Comparison of ENCODE assay signal across 32 cellular contexts in the genomic region with DNA sequence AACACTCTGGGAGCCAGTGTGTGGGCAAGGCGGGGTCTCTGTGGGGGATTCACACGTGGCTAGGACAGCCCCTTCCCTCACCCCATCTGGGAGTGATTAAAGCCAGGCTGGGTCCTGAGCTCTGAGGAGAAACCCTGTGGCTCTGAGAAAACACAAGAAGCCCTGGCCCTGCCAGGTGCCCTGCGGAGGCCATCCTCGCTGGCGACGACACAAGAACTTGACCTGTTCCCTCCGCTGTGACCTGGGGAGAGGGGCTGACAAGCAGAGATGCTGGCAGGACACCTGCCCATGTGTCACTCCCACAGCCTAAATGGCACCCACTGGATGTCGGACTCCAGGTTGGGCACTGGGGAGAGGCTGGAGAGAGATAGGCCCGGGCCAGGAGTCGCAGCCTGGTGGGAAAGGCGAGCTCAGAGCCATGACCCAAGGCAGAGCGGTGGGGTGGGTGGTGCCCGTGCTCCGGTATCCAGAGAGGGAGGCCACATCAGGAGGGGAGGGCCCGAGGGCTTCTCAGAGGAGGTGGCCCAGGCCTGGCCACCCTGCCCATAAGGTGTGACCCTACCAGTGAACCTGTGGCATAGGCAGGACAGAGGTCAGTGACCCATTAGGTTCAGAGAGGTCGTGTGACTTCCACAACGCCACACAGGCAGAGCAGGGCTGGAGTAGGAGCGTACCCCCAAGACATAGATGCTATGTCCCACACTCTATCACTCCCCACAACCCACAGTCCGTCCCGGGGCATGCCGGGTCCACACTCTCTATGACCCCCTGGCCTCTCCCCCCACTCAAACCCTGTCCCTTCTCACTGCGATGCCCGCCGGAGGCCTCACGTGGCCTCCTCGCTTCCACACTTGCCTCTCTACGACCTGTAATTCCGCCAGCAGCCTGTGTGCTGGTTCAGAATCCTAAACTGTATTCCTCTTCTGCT. TPM values are rescaled to one million over a fixed set of nuclear protein-coding genes. Genes with fewer than 3 reads are reported as not detected.
DNase-seq lines count a peak whose midpoint lies in the region; ATAC-seq and TF ChIP-seq lines count a peak whose summit lies in the region.
"Had no signal": no experiment of that assay in that cellular context is flagged by ENCODE, and none has a peak within 500 bp of the region (broad histone marks: within the 10 kb centered on the region; RNA-seq: fewer than 3 reads in every experiment).

No MANE protein-coding gene starts in this region.

- H3K9me3 ChIP-seq in left ventricle myocardium inferior (replicated peaks) (no peaks in the 10 kb centered on the region), lower lobe of right lung (no peaks in the 10 kb centered on the region), aorta (ENCODE audit: control insufficient read depth, low read length) (no peaks in the 10 kb centered on the region)
- H3K9me3 ChIP-seq: BLaER1, heart left ventricle, mucosa of descending colon, ovary, thoracic aorta, vagina had no signal

- H3K27me3 ChIP-seq in left ventricle myocardium inferior (ENCODE audit: low read depth) = no peaks in the 10 kb centered on the region
- no peaks in the 10 kb centered on the region for H3K27me3 ChIP-seq in lower lobe of right lung (ENCODE audit: low read depth)
- H3K27me3 ChIP-seq in aorta (ENCODE audit: control insufficient read depth in 1 of 2, insufficient read depth in 2 of 2, low read length in 1 of 2) = no peaks in the 10 kb centered on the region
- no peaks in the 10 kb centered on the region for H3K27me3 ChIP-seq in brain microvascular endothelial cell (replicated peaks)
- H3K27me3 ChIP-seq: BLaER1, ovary, vagina had no signal

- H3K4me1 ChIP-seq in left ventricle myocardium inferior (peaks cover 17% of the 10 kb centered on the region), lower lobe of right lung (peaks cover 4% of the 10 kb centered on the region), aorta (ENCODE audit: control insufficient read depth in 1 of 2, insufficient read depth in 2 of 2, low read length in 2 of 2) (no peaks in the 10 kb centered on the region)
- H3K4me1 ChIP-seq: BLaER1, foreskin keratinocyte, vagina had no signal

- peak; percentile 7 for DNase-seq in left ventricle myocardium inferior
- no peak for DNase-seq in cardiac septum (ENCODE audit: low spot score)
- DNase-seq in chondrocyte (ENCODE audit: low spot score) = peak; percentile 76
- DNase-seq in lower lobe of right lung = peak; percentile 37
- DNase-seq in aorta = peak; percentile 26 to 70
- no peak for DNase-seq in activated gamma-delta T cell treated with Interleukin-2 at 50 U/mL for 16 hours
- no peak for DNase-seq in brain microvascular endothelial cell
- DNase-seq: ACHN; activated CD4-positive, alpha-beta T cell treated with anti-CD3 and anti-CD28 coated beads, Interleukin-2, amount 50 U/mL, for 48 hours; activated CD8-positive, alpha-beta memory T cell treated with anti-CD3 and anti-CD28 coated beads, Interleukin-2, amount 50 U/mL, for 48 hours; DMS153; foreskin keratinocyte; KBM-7; NCI-H1092 treated with DMSO at 0.1 percent for 48 hours; NCI-H1694 treated with DMSO at 0.1 percent for 48 hours; NCI-H524 treated with DMSO at 0.1 percent for 48 hours; NK-92 treated with Interleukin-12 subunit alpha and Interleukin-12 subunit beta, amount 100 ng/mL, for 24 hours; ovary; stimulated activated CD4-positive, alpha-beta T cell treated with anti-CD3 and anti-CD28 coated beads, Interleukin-2, amount 100 ng/mL, for 24 hours had no signal

- no peak overlapping the region for H3K27ac Mint-ChIP-seq in chondrocyte (ENCODE audit: unreplicated experiment)
- H3K27ac Mint-ChIP-seq: activated naive CD4-positive, alpha-beta T cell treated with anti-CD3 and anti-CD28 coated beads, Interleukin-2, amount 50 U/mL, for 72 hours; activated T-helper 1 cell treated with anti-CD3 and anti-CD28 coated beads, Interleukin-12 subunit alpha, Interleukin-12 subunit beta, Interleukin-2, Interleukin-4 antibody, amounts not matched to agents 30 ng/mL and 10 ng/mL and 1 ng/mL, durations not matched to agents 14 hours and 24 hours and 36 hours; nephron; stimulated activated naive CD8-positive, alpha-beta T cell treated with anti-CD3 and anti-CD28 coated beads, Interleukin-15, Interleukin-2, amounts not matched to agents 100 ng/mL and 50 ng/mL, for 24 hours had no signal

- intact Hi-C loops in left ventricle myocardium inferior (cut with micrococcal nuclease) = no loop called here
- intact Hi-C loops in cardiac septum (cut with DNase I) = no loop called here
- intact Hi-C loops in lower lobe of right lung (cut with DNase I) = no loop called here
- intact Hi-C loops in aorta (cut with DNase I) = no loop called here

- no peak overlapping the region for H3K4me3 Mint-ChIP-seq in chondrocyte (ENCODE audit: unreplicated experiment)
- H3K4me3 Mint-ChIP-seq: activated T-helper 1 cell treated with anti-CD3 and anti-CD28 coated beads, Interleukin-12 subunit alpha, Interleukin-12 subunit beta, Interleukin-2, Interleukin-4 antibody, amounts not matched to agents 30 ng/mL and 10 ng/mL and 1 ng/mL, durations not matched to agents 14 hours and 24 hours and 36 hours; stimulated activated naive CD8-positive, alpha-beta T cell treated with anti-CD3 and anti-CD28 coated beads, Interleukin-15, Interleukin-2, amounts not matched to agents 100 ng/mL and 50 ng/mL, for 24 hours had no signal

- peaks cover 1% of the 10 kb centered on the region for H3K27me3 Mint-ChIP-seq in chondrocyte (ENCODE audit: low read depth)
- H3K27me3 Mint-ChIP-seq: stimulated activated naive CD8-positive, alpha-beta T cell treated with anti-CD3 and anti-CD28 coated beads, Interleukin-15, Interleukin-2, amounts not matched to agents 100 ng/mL and 50 ng/mL, for 24 hours had no signal

- H3K36me3 ChIP-seq in left ventricle myocardium inferior = no peaks in the 10 kb centered on the region
- no peaks in the 10 kb centered on the region for H3K36me3 ChIP-seq in lower lobe of right lung
- no peaks in the 10 kb centered on the region for H3K36me3 ChIP-seq in aorta (ENCODE audit: control insufficient read depth in 1 of 2, insufficient read depth in 2 of 2, low read length in 1 of 2)
- no peaks in the 10 kb centered on the region for H3K36me3 ChIP-seq in brain microvascular endothelial cell (replicated peaks)
- H3K36me3 ChIP-seq: BLaER1, heart left ventricle, ovary, thoracic aorta, vagina had no signal

- no peaks in the 10 kb centered on the region for H3K9me3 Mint-ChIP-seq in chondrocyte (ENCODE audit: low read depth)
- H3K9me3 Mint-ChIP-seq: activated naive CD4-positive, alpha-beta T cell treated with anti-CD3 and anti-CD28 coated beads, Interleukin-2, amount 50 U/mL, for 72 hours; activated T-helper 1 cell treated with anti-CD3 and anti-CD28 coated beads, Interleukin-12 subunit alpha, Interleukin-12 subunit beta, Interleukin-2, Interleukin-4 antibody, amounts not matched to agents 30 ng/mL and 10 ng/mL and 1 ng/mL, durations not matched to agents 14 hours and 24 hours and 36 hours; nephron; stimulated activated naive CD8-positive, alpha-beta T cell treated with anti-CD3 and anti-CD28 coated beads, Interleukin-15, Interleukin-2, amounts not matched to agents 100 ng/mL and 50 ng/mL, for 24 hours had no signal

- ATAC-seq in lower lobe of right lung (no peak), aorta (ENCODE audit: low FRiP score) (no peak), GM21367 (IDR thresholded peaks at IDR 0.05; ENCODE audit: unreplicated experiment) (no peak)
- ATAC-seq: activated CD4-positive, CD25-positive, alpha-beta regulatory T cell treated with anti-CD3 and anti-CD28 coated beads, Interleukin-2, amount 50 U/mL, for 24 hours; activated naive CD4-positive, alpha-beta T cell treated with anti-CD3 and anti-CD28 coated beads, Interleukin-2, amount 50 U/mL, for 72 hours; foreskin keratinocyte; GM12878; heart left ventricle; mucosa of descending colon had no signal

- H3K4me3 ChIP-seq in left ventricle myocardium inferior (no peak overlapping the region), lower lobe of right lung (no peak overlapping the region), aorta (ENCODE audit: low read length in 2 of 2) (no peak overlapping the region), brain microvascular endothelial cell (ENCODE audit: low read depth, low read length) (no peak overlapping the region)
- H3K4me3 ChIP-seq: BLaER1, GM12878, heart left ventricle, mucosa of descending colon, ovary, smooth muscle cell, thoracic aorta, vagina had no signal

- no peaks in the 10 kb centered on the region for H3K36me3 Mint-ChIP-seq in chondrocyte (ENCODE audit: low read depth)
- H3K36me3 Mint-ChIP-seq: activated naive CD4-positive, alpha-beta T cell treated with anti-CD3 and anti-CD28 coated beads, Interleukin-2, amount 50 U/mL, for 72 hours had no signal

- in situ Hi-C loops in brain microvascular endothelial cell (cut with HindIII; ENCODE audit: low pct_ligation_motif_present, low sequenced_read_pairs) = no loop called here

- no peak for TF ChIP-seq CTCF in left ventricle myocardium inferior (IDR thresholded peaks at IDR 0.05; ENCODE audit: borderline replicate concordance)
- TF ChIP-seq CTCF in chondrocyte (IDR thresholded peaks at IDR 0.05) = no peak
- TF ChIP-seq CTCF in lower lobe of right lung (IDR thresholded peaks at IDR 0.05) = no peak
- no peak for TF ChIP-seq CTCF in brain microvascular endothelial cell (IDR thresholded peaks at IDR 0.05; ENCODE audit: low read depth, low read length, missing control alignments)

- no peak overlapping the region for H3K27ac ChIP-seq in left ventricle myocardium inferior (replicated peaks)
- H3K27ac ChIP-seq in lower lobe of right lung = no peak overlapping the region
- no peak overlapping the region for H3K27ac ChIP-seq in aorta (ENCODE audit: low read depth in 1 of 2, low read length in 2 of 2)
- no peak overlapping the region for H3K27ac ChIP-seq in brain microvascular endothelial cell
- H3K27ac ChIP-seq: BLaER1, foreskin keratinocyte, heart left ventricle, ovary, thoracic aorta, vagina had no signal

- H3K4me1 Mint-ChIP-seq in chondrocyte (ENCODE audit: low read depth) = no peaks in the 10 kb centered on the region
- H3K4me1 Mint-ChIP-seq: nephron had no signal

- WGBS in aorta, 2 donors = 90% methylated on average over 28 of the region's 28 CpGs

RNA-seq across cellular contexts. Expression of gene HPCAL1, which starts 59.4 kb away (rescaled TPM):
- total RNA-seq in left ventricle myocardium inferior (29.4 TPM), cardiac septum (21.6 TPM), chondrocyte (18.7 to 44.0 TPM (median 19.3 TPM) in 3 replicates), lower lobe of right lung (132 TPM), aorta (10 to 100 TPM; 21.4 to 28.1 TPM)
- 10 to 100 TPM; 22.4 to 39.9 TPM for polyA plus RNA-seq in aorta

Comparison
In these comparisons a context has a peak if more than half of its experiments do, and no peak if none do; other contexts are left out.
1. DNase-seq: peak in left ventricle myocardium inferior (single experiment), chondrocyte (single experiment), lower lobe of right lung (single experiment) and aorta (2 of 2); none in cardiac septum (single experiment), activated gamma-delta T cell treated with Interleukin-2 at 50 U/mL for 16 hours (single experiment) and brain microvascular endothelial cell (single experiment).